ENCODE assay signal across 8 cellular contexts in genomic region chr15:74616996-74617395, GRCh38. TPM values are rescaled to one million over a fixed set of nuclear protein-coding genes. Genes with fewer than 3 reads are reported as not detected.
DNase-seq lines count a peak whose midpoint lies in the region; ATAC-seq, FAIRE-seq and TF ChIP-seq lines count a peak whose summit lies in the region.

No MANE protein-coding gene starts in this region.

- no peak overlapping the region for H2BK15ac ChIP-seq in mesendoderm (replicated peaks; ENCODE audit: low read depth)

- H3K27ac ChIP-seq in heart right ventricle (peak overlapping the region in 9 of 10 donors; percentile 96 to 99 (median 98)), K562 (ENCODE audit: extremely low read depth, low read depth, low read length) (peak overlapping the region; percentile 84; the same call in 2 of the 3 replicates), mesendoderm (ENCODE audit: low read depth, low read length) (no peak overlapping the region), vagina (peak overlapping the region; percentile 91)

- no peak overlapping the region for H2AFZ ChIP-seq in K562 (ENCODE audit: low read depth, low read length)

- ATAC-seq in heart right ventricle, result no peak
- ATAC-seq in left ventricle myocardium superior, result no peak
- no peak for ATAC-seq in K562
- no peak for ATAC-seq in GM21619 (IDR thresholded peaks at IDR 0.05; ENCODE audit: unreplicated experiment)

- no peaks in the 10 kb centered on the region for H3K27me3 ChIP-seq in heart right ventricle
- no peaks in the 10 kb centered on the region; a peak in 1 of 5 replicates for H3K27me3 ChIP-seq in K562 (ENCODE audit: control insufficient read depth in 2 of 2, insufficient read depth in 2 of 2, low read length in 2 of 2)
- H3K27me3 ChIP-seq in mesendoderm (ENCODE audit: insufficient read depth, low read length, poor library complexity), result no peaks in the 10 kb centered on the region
- H3K27me3 ChIP-seq in vagina, result no peaks in the 10 kb centered on the region

- H4K8ac ChIP-seq in mesendoderm (ENCODE audit: low read depth, low read length), result no peak overlapping the region

- TF ChIP-seq CTCF in heart right ventricle (IDR thresholded peaks at IDR 0.05) (no peak), K562 (IDR thresholded peaks at IDR 0.05 in 2 of 3, conservative IDR thresholded peaks at IDR 0.05 in 1 of 3; ENCODE audit: insufficient read depth in 2 of 3, low read depth in 1 of 3, low read length in 3 of 3) (no peak), vagina (IDR thresholded peaks at IDR 0.05) (no peak)

- H3K4me2 ChIP-seq in K562 (ENCODE audit: insufficient read depth, low read length) (peak overlapping the region; percentile 92), mesendoderm (ENCODE audit: low read length) (peak overlapping the region; percentile 90)

- TF ChIP-seq RAD21 in K562 (CRISPR knock-in tag; conservative IDR thresholded peaks at IDR 0.05 in 1 of 2, IDR thresholded peaks at IDR 0.05 in 1 of 2), result no peak

- H3K9me3 ChIP-seq in heart right ventricle (no peaks in the 10 kb centered on the region), K562 (replicated peaks; ENCODE audit: control insufficient read depth, insufficient read depth, low read depth, low read length) (no peaks in the 10 kb centered on the region), vagina (no peaks in the 10 kb centered on the region)

- in situ Hi-C loops in K562 (cut with MboI), result no loop called here

- H4K20me1 ChIP-seq in K562 (replicated peaks; ENCODE audit: control insufficient read depth, insufficient read depth, low read length), result peaks cover 56% of the 10 kb centered on the region

- CTCF ChIA-PET in K562 (lab: Yijun Ruan, JAX; ENCODE audit: low intra/inter-chr PET ratio), result no interaction called here
- CTCF ChIA-PET in HEK293T (lab: Yijun Ruan, JAX), result interaction anchor here (0.9 to 4.8 kb wide), 4 partner anchors 12 to 622 kb away, joined by 3 to 26 read pairs (median 4); partner anchors contain the start of gene PML

- intact Hi-C loops in heart right ventricle (cut with DNase I), result loop anchor here in 9 of 10 donors (2.0 to 10.0 kb wide), 6 partner anchors 75 to 328 kb away; partner anchors contain the start of genes ARID3B (in 5 of the 9) and UBL7 (in 4 of the 9)
- intact Hi-C loops in left ventricle myocardium superior (cut with micrococcal nuclease), result loop anchor here (10.0 kb wide), 1 partner anchor 72 kb away; the partner anchor contains the start of gene ARID3B
- intact Hi-C loops in K562 (cut with micrococcal nuclease), result loop anchor here (5.0 to 10.0 kb wide), 2 partner anchors 245 to 622 kb away; partner anchors contain the start of genes PML and STOML1
- intact Hi-C loops in vagina (cut with DNase I), result no loop called here

- FAIRE-seq in K562 (lab: Jason Lieb, UNC), result peak; percentile 57

- H3K56ac ChIP-seq in mesendoderm (ENCODE audit: low read length), result peak overlapping the region; percentile 87

- TF ChIP-seq POLR2A in K562 (conservative IDR thresholded peaks at IDR 0.05), result no peak
- TF ChIP-seq POLR2A in vagina (IDR thresholded peaks at IDR 0.05), result no peak

- H4K5ac ChIP-seq in mesendoderm (ENCODE audit: low read length), result no peak overlapping the region

- H3K4me3 ChIP-seq in heart right ventricle (peak overlapping the region in 9 of 10 donors; percentile 77 to 100 (median 95)), K562 (peak overlapping the region; percentile 89), mesendoderm (ENCODE audit: low read length) (no peak overlapping the region), vagina (peak overlapping the region; percentile 95 to 98)

- peaks cover 0 to 35% (median 28%) of the 10 kb centered on the region in 9 donors for H3K36me3 ChIP-seq in heart right ventricle
- H3K36me3 ChIP-seq in K562 (ENCODE audit: control insufficient read depth, insufficient read depth, low read length), result peaks cover 49% of the 10 kb centered on the region; the same call in 2 of the 3 replicates
- H3K36me3 ChIP-seq in mesendoderm (ENCODE audit: control insufficient read depth, insufficient read depth, low read length), result peaks cover under 1% of the 10 kb centered on the region
- H3K36me3 ChIP-seq in vagina, result peaks cover 0 to 28% of the 10 kb centered on the region in 2 donors

- DNase-seq in heart right ventricle (no peak), left ventricle myocardium superior (no peak), K562 (ENCODE audit: extremely low read depth in 1 of 4, low spot score in 3 of 4) (peak in 1 of 4 experiments; percentile 20), mesendoderm (no peak), vagina (ENCODE audit: extremely low spot score in 2 of 2) (no peak), HEK293T (ENCODE audit: extremely low spot score) (no peak)
- no peak for DNase-seq in activated CD4-positive, CD25-positive, alpha-beta regulatory T cell (lab: John Stamatoyannopoulos, UW)

- peaks cover 26% of the 10 kb centered on the region for H3K79me1 ChIP-seq in mesendoderm (ENCODE audit: low read length)

- H3K9ac ChIP-seq in K562 (ENCODE audit: insufficient read depth in 1 of 2, low read depth in 2 of 2, low read length in 2 of 2) (peak overlapping the region; percentile 91 to 98), mesendoderm (ENCODE audit: low read length) (peak overlapping the region; percentile 96)

- H3K4ac ChIP-seq in mesendoderm (ENCODE audit: low read depth, low read length), result no peak overlapping the region

- H2BK5ac ChIP-seq in mesendoderm (ENCODE audit: low read length), result no peak overlapping the region

- H2BK120ac ChIP-seq in mesendoderm (ENCODE audit: low read depth, low read length), result no peak overlapping the region

- BruUV-seq in K562 (replicated peaks; lab: Mats Ljungman, UMichigan), result no TSS peak

- H3K18ac ChIP-seq in mesendoderm (ENCODE audit: low read length), result no peak overlapping the region

- H3K4me1 ChIP-seq in heart right ventricle (peaks cover 14 to 67% (median 47%) of the 10 kb centered on the region in 9 donors), K562 (replicated peaks in 1 of 2; ENCODE audit: control insufficient read depth in 2 of 2, insufficient read depth in 2 of 2, low read length in 2 of 2) (peaks cover 15 to 49% of the 10 kb centered on the region in 2 experiments; a peak in 4 of 5 replicates), mesendoderm (ENCODE audit: control insufficient read depth, low read depth, low read length) (peaks cover 2% of the 10 kb centered on the region), vagina (peaks cover 59% of the 10 kb centered on the region)

- H2AK5ac ChIP-seq in mesendoderm (ENCODE audit: low read length), result no peak overlapping the region

- H3K79me2 ChIP-seq in K562 (ENCODE audit: control insufficient read depth, insufficient read depth, low read length) (peaks cover 67% of the 10 kb centered on the region), mesendoderm (ENCODE audit: control insufficient read depth, insufficient read depth, low read length) (peaks cover 33% of the 10 kb centered on the region)

- POLR2A ChIA-PET in K562 (lab: Yijun Ruan, JAX) (interaction anchor here (0.5 to 9.7 kb wide), 4 partner anchors 10 to 143 kb away, joined by 3 to 111 read pairs (median 12); no protein-coding TSS in a partner anchor), HEK293T (lab: Yijun Ruan, JAX) (interaction anchor here (0.9 to 7.6 kb wide), 5 partner anchors 11 to 156 kb away, joined by 3 to 70 read pairs (median 5); partner anchors contain the start of genes ARID3B and UBL7)

- no peak for TF ChIP-seq EP300 in K562 (IDR thresholded peaks at IDR 0.05; ENCODE audit: low read length)

- H3K23ac ChIP-seq in mesendoderm (ENCODE audit: low read length), result no peak overlapping the region

- H3K9me1 ChIP-seq in K562 (ENCODE audit: control insufficient read depth, insufficient read depth, low read length), result peaks cover 13% of the 10 kb centered on the region

TF ChIP-seq in HEK293T, 16 proteins besides CTCF, POLR2A, EP300 and RAD21:
- TF ChIP-seq ELF4 (IDR thresholded peaks at IDR 0.05) (no peak), L3MBTL2 (conservative IDR thresholded peaks at IDR 0.05) (no peak), SUZ12 (IDR thresholded peaks at IDR 0.05) (no peak), TARDBP (IDR thresholded peaks at IDR 0.05) (no peak), FOXA1 (IDR thresholded peaks at IDR 0.05) (no peak), CTBP1 (IDR thresholded peaks at IDR 0.05; ENCODE audit: borderline replicate concordance) (no peak), BHLHE40 (IDR thresholded peaks at IDR 0.05; ENCODE audit: borderline replicate concordance) (no peak), SP1 (IDR thresholded peaks at IDR 0.05) (no peak), ARNT (IDR thresholded peaks at IDR 0.05) (no peak)

RNA-seq across cellular contexts. Expression of gene CLK3, which starts 1.4 kb away (rescaled TPM):
- total RNA-seq in heart right ventricle (10 to 100 TPM; 40.2 to 52.1 (median 45.2) TPM), left ventricle myocardium superior (55.3 TPM), K562 (2014; rRNA removed) (47.4 and 78.1 TPM in 2 replicates), K562 (2014; rRNA removed; fragmentation: Illumina TruSeq; extraction: Trizol) (23.1 and 32.5 TPM in 2 replicates), K562 (2015; rRNA removed; fragmentation: Illumina TruSeq; extraction: Trizol) (50.5 and 51.7 TPM in 2 replicates), K562 (2021) (54.8 and 55.1 TPM in 2 replicates), vagina (89.1 TPM)
- polyA plus RNA-seq in heart right ventricle (10 to 100 TPM; 27.7 to 73.6 TPM), K562 (2011; rRNA removed) (63.9 and 109 TPM in 2 replicates), K562 (2014; fragmentation: Illumina TruSeq; extraction: Trizol) (78.5 and 95.2 TPM in 2 replicates), K562 (2014; fragmentation: Nextera tagmentation; extraction: Ambion mirVana) (1 to 10 TPM; 1.2 to 6.9 TPM), K562 (2014; rRNA removed) (50.0 and 53.7 TPM in 2 replicates)
- total RNA-seq in K562 (2011; cell fraction: chromatin; rRNA removed; ENCODE audit: low replicate concordance), result 131 and 268 TPM in 2 replicates
- total RNA-seq in K562 (2011; cell fraction: nucleolus; rRNA removed), result 179 and 197 TPM in 2 replicates
- 114 and 129 TPM in 2 replicates for total RNA-seq in K562 (2011; cell fraction: nucleoplasm; rRNA removed)
- 79.8 and 80.4 TPM in 2 replicates for polyA plus RNA-seq in K562 (2011; cell fraction: cytosol; rRNA removed)
- polyA plus RNA-seq in K562 (2011; cell fraction: nucleus; rRNA removed), result 310 and 355 TPM in 2 replicates
- 59.3 and 60.5 TPM in 2 replicates for polyA plus RNA-seq in K562 (2012)
- polyA minus RNA-seq in K562 (2011; rRNA and poly(A)+ RNA removed), result 62.7 and 70.3 TPM in 2 replicates
- polyA minus RNA-seq in K562 (2011; cell fraction: cytosol; rRNA and poly(A)+ RNA removed), result 42.5 and 45.8 TPM in 2 replicates
- polyA minus RNA-seq in K562 (2011; cell fraction: nucleus; rRNA and poly(A)+ RNA removed), result 134 and 165 TPM in 2 replicates
- 35.9 TPM for polyA plus RNA-seq in mesendoderm (2013, experiment 1 of 2)
- polyA plus RNA-seq in mesendoderm (2013, experiment 2 of 2), result 38.3 TPM
